27 cellular contexts compared by ENCODE assay signal in the genomic region with DNA sequence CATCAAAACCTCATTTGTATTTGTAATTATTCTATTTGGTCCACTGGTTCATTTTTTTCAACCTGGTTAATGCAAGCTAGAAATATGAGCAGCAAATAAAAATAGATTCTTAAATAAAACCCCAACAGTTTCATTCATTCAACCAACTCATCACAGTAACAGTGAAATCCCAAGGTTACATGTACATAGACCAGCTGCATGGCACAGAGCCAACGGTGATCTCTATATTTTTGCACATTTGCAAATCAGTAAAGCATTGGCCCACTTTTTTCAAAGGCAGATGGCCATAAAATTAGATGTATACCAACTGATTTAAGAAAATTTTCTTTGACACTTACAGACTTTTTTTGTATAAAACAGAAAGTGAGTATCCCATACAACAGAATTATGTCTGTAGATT. TPM values are rescaled to one million over a fixed set of nuclear protein-coding genes. Genes with fewer than 3 reads are reported as not detected.
DNase-seq lines count a peak whose midpoint lies in the region; ATAC-seq and TF ChIP-seq lines count a peak whose summit lies in the region.
"Had no signal": no experiment of that assay in that cellular context is flagged by ENCODE, and none has a peak within 500 bp of the region (broad histone marks: within the 10 kb centered on the region; RNA-seq: fewer than 3 reads in every experiment).

No MANE protein-coding gene starts in this region.

- 36 to 57% (median 52%) methylated on average over 1 of the region's 1 CpG for WGBS in heart left ventricle, 4 donors

- DNase-seq in left ventricle myocardium superior (peak; percentile 30), heart left ventricle (no peak), RPMI7951 (ENCODE audit: low read depth) (peak; percentile 36), fibroblast of pulmonary artery (ENCODE audit: low read depth) (peak; percentile 50), 8988T (no peak), cerebellum (ENCODE audit: low spot score) (no peak), medulla oblongata (ENCODE audit: extremely low spot score) (no peak)
- DNase-seq: activated CD4-positive, alpha-beta T cell treated with anti-CD3 and anti-CD28 coated beads for 48 hours; activated CD8-positive, alpha-beta memory T cell treated with anti-CD3 and anti-CD28 coated beads, Interleukin-2, amount 10 ng/mL, durations not matched to agents 7 days and 5 days; aorta; central memory CD4-positive, alpha-beta T cell; erythroblast; left colon; naive B cell; NCI-H1694 treated with DMSO at 0.1 percent for 48 hours; NCI-H2227 treated with DMSO at 0.1 percent for 48 hours; NCI-H774; stimulated activated CD4-positive, alpha-beta T cell treated with anti-CD3 and anti-CD28 coated beads, Interleukin-12 subunit alpha, Interleukin-12 subunit beta, amount 100 ng/mL, for 4 hours; stimulated activated CD4-positive, alpha-beta T cell treated with anti-CD3 and anti-CD28 coated beads, Interleukin-4, amount 100 ng/mL, for 4 hours; transverse colon had no signal

- TF ChIP-seq CTCF in heart left ventricle (IDR thresholded peaks at IDR 0.05) = no peak
- TF ChIP-seq CTCF in fibroblast of pulmonary artery (IDR thresholded peaks at IDR 0.05; ENCODE audit: low read length, missing control alignments) = no peak

- intact Hi-C loops in left ventricle myocardium superior (cut with micrococcal nuclease) (no loop called here), heart left ventricle (cut with DNase I) (no loop called here)

- peaks cover 0 to 11% (median 0%) of the 10 kb centered on the region in 12 donors for H3K9me3 ChIP-seq in heart left ventricle
- H3K9me3 ChIP-seq: HAP-1, transverse colon had no signal

- H3K27ac ChIP-seq in heart left ventricle = no peak overlapping the region
- H3K27ac ChIP-seq: transverse colon had no signal

- H3K4me3 ChIP-seq in heart left ventricle (no peak overlapping the region), fibroblast of pulmonary artery (replicated peaks; ENCODE audit: low read depth, low read length) (no peak overlapping the region)
- H3K4me3 ChIP-seq: HAP-1, transverse colon had no signal

- no peak for ATAC-seq in left ventricle myocardium superior
- no peak for ATAC-seq in heart left ventricle
- no peak for ATAC-seq in HG03457 (IDR thresholded peaks at IDR 0.05; ENCODE audit: unreplicated experiment)
- ATAC-seq: activated CD8-positive, alpha-beta memory T cell treated with anti-CD3 and anti-CD28 coated beads, Interleukin-2, amount 10 ng/mL, durations not matched to agents 7 days and 5 days; left colon had no signal

- no peak for TF ChIP-seq POLR2A in heart left ventricle (IDR thresholded peaks at IDR 0.05)

- H3K36me3 ChIP-seq in heart left ventricle = no peaks in the 10 kb centered on the region
- H3K36me3 ChIP-seq: HAP-1, transverse colon had no signal

- H3K27me3 ChIP-seq in heart left ventricle = no peaks in the 10 kb centered on the region
- H3K27me3 ChIP-seq: transverse colon had no signal

- peaks cover 0 to 3% (median 0%) of the 10 kb centered on the region in 12 donors for H3K4me1 ChIP-seq in heart left ventricle
- H3K4me1 ChIP-seq: HAP-1, transverse colon had no signal

RNA-seq across cellular contexts. Expression of gene STRIT1, which starts 49.3 kb away (rescaled TPM):
- total RNA-seq in left ventricle myocardium superior (0.79 TPM), heart left ventricle (1 to 10 TPM in 7 of 9 donors, under 1 TPM in 2; 0.37 to 6.7 (median 1.6) TPM), cerebellum (not detected)
- 10 to 100 TPM in 1 of 2 donors, under 1 TPM in 1; 0.18 to 12.0 TPM for polyA plus RNA-seq in heart left ventricle
- not detected in 2 replicates for total RNA-seq in RPMI7951 (2014; rRNA removed; shearing (Covaris generic))
- total RNA-seq: activated CD8-positive, alpha-beta memory T cell treated with anti-CD3 and anti-CD28 coated beads, Interleukin-2, amount 10 ng/mL, durations not matched to agents 7 days and 5 days; activated T-helper 1 cell treated with anti-CD3 and anti-CD28 coated beads, Interleukin-12 subunit alpha, Interleukin-12 subunit beta, Interleukin-2, Interleukin-4 antibody, amounts not matched to agents 30 ng/mL and 10 ng/mL and 1 ng/mL, durations not matched to agents 14 hours and 24 hours and 36 hours; aorta; G401; left colon; mesenteric fat pad; omental fat pad had no signal
- polyA plus RNA-seq: BJ had no signal

Comparison
In these comparisons a context has a peak if more than half of its experiments do, and no peak if none do; other contexts are left out.
1. DNase-seq: peak in left ventricle myocardium superior (single experiment), RPMI7951 (single experiment) and fibroblast of pulmonary artery (single experiment); none in heart left ventricle (0 of 5), 8988T (single experiment), cerebellum (single experiment) and medulla oblongata (single experiment).